Comparison of ENCODE assay signal across 25 cellular contexts in genomic region chr1:154911691-154912550, GRCh38. TPM values are rescaled to one million over a fixed set of nuclear protein-coding genes. Genes with fewer than 3 reads are reported as not detected.
DNase-seq lines count a peak whose midpoint lies in the region; ATAC-seq, FAIRE-seq and TF ChIP-seq lines count a peak whose summit lies in the region.
"Had no signal": no experiment of that assay in that cellular context is flagged by ENCODE, and none has a peak within 500 bp of the region (broad histone marks: within the 10 kb centered on the region; RNA-seq: fewer than 3 reads in every experiment).

No MANE protein-coding gene starts in this region.

- no peaks in the 10 kb centered on the region for H3K4me1 ChIP-seq in psoas muscle
- H3K4me1 ChIP-seq: left lung, testis, uterus had no signal

- TF ChIP-seq CTCF in bronchial epithelial cell (IDR thresholded peaks at IDR 0.05; ENCODE audit: insufficient read depth, low read length, severe bottlenecking), result no peak
- TF ChIP-seq CTCF in psoas muscle (IDR thresholded peaks at IDR 0.05), result no peak

- no peaks in the 10 kb centered on the region for H3K27me3 ChIP-seq in bronchial epithelial cell (ENCODE audit: control insufficient read depth, insufficient read depth, low read length)
- H3K27me3 ChIP-seq in psoas muscle (ENCODE audit: insufficient read depth in 3 of 3, low read length in 2 of 3), result no peaks in the 10 kb centered on the region
- H3K27me3 ChIP-seq: dorsolateral prefrontal cortex, left lung, testis, uterus had no signal

- H3K9me3 ChIP-seq in psoas muscle, result no peaks in the 10 kb centered on the region
- H3K9me3 ChIP-seq: testis, uterus had no signal

- intact Hi-C loops in left cardiac atrium (cut with DNase I), result loop anchor here in 1 of 2 donors (2.0 to 5.0 kb wide), 2 partner anchors 25 to 150 kb away; partner anchors contain the start of genes EFNA4 and PMVK
- intact Hi-C loops in psoas muscle (cut with DNase I), result no loop called here

- H3K4me3 ChIP-seq in bronchial epithelial cell (ENCODE audit: low read depth, low read length) (no peak overlapping the region), psoas muscle (no peak overlapping the region)
- H3K4me3 ChIP-seq: dorsolateral prefrontal cortex, GM12878, left lung, testis, uterus had no signal

- 66 to 70% (median 68%) methylated on average over 8 of the region's 8 CpGs for WGBS in psoas muscle, 3 donors

- FAIRE-seq in bronchial epithelial cell (lab: Jason Lieb, UNC), result peak; percentile 60
- FAIRE-seq: GM12878 had no signal

- H3K36me3 ChIP-seq in bronchial epithelial cell (ENCODE audit: control insufficient read depth, insufficient read depth, low read length), result no peaks in the 10 kb centered on the region
- H3K36me3 ChIP-seq in psoas muscle (ENCODE audit: insufficient read depth in 1 of 2, low read depth in 1 of 2), result no peaks in the 10 kb centered on the region
- H3K36me3 ChIP-seq: left lung, uterus, WERI-Rb-1 had no signal

- H3K27ac ChIP-seq in psoas muscle, result no peak overlapping the region
- H3K27ac ChIP-seq: dorsolateral prefrontal cortex, left lung, testis, uterus, WERI-Rb-1 had no signal

- DNase-seq in DMS53 treated with DMSO at 0.1 percent for 48 hours (lab: John Stamatoyannopoulos, UW; ENCODE audit: unreplicated experiment), result peak; percentile 16
- DNase-seq in bronchial epithelial cell (ENCODE audit: low read depth), result no peak
- peak; percentile 29 for DNase-seq in left cardiac atrium
- no peak for DNase-seq in psoas muscle
- no peak for DNase-seq in stimulated activated CD4-positive, alpha-beta T cell treated with anti-CD3 and anti-CD28 coated beads, Interleukin-1b, Interleukin-23, amount 100 ng/mL, for 48 hours
- DNase-seq in NCI-H1417 treated with DMSO at 0.1 percent for 48 hours (lab: John Stamatoyannopoulos, UW), result no peak
- DNase-seq: activated CD4-positive, alpha-beta T cell treated with anti-CD3 and anti-CD28 coated beads for 48 hours; activated naive CD8-positive, alpha-beta T cell treated with anti-CD3 and anti-CD28 coated beads, Interleukin-2, amount 50 U/mL, for 24 hours; activated T-cell treated with anti-CD3 and anti-CD28 coated beads, Interleukin-2, amount 50 U/mL, for 1 hour; Calu3; cerebellar nuclear complex; dorsolateral prefrontal cortex; GOT3; left lung; naive B cell; NCI-H2107; retina; stimulated activated naive CD4-positive, alpha-beta T cell treated with Interleukin-2 at 50 U/mL for 16 hours; T-helper 9 cell; testis; uterus; WERI-Rb-1 had no signal

- ATAC-seq in left cardiac atrium (peak; percentile 69 to 87), psoas muscle (peak in 3 of 4 donors; percentile 22 to 68 (median 30)), GM18867 (IDR thresholded peaks at IDR 0.05; ENCODE audit: unreplicated experiment) (no peak), HG02840 (IDR thresholded peaks at IDR 0.05; ENCODE audit: low FRiP score, unreplicated experiment) (no peak)
- ATAC-seq: activated naive CD8-positive, alpha-beta T cell treated with anti-CD3 and anti-CD28 coated beads, Interleukin-2, amount 50 U/mL, for 24 hours; GM12878; left lung had no signal

RNA-seq across cellular contexts. Expression of gene PMVK, which starts 24.6 kb away (rescaled TPM):
- total RNA-seq in bronchial epithelial cell, result 11.3 and 24.6 TPM in 2 replicates
- total RNA-seq in left cardiac atrium, result 10 to 100 TPM; 55.9 to 63.7 TPM
- total RNA-seq in psoas muscle, result 10 to 100 TPM; 17.0 to 30.5 (median 22.3) TPM
- polyA plus RNA-seq in psoas muscle, result 10 to 100 TPM; 23.3 to 35.6 (median 30.5) TPM

RNA-seq across cellular contexts. Expression of gene KCNN3, which starts 41.8 kb away (rescaled TPM):
- total RNA-seq in bronchial epithelial cell (under 0.01 TPM in 1 of 2 replicates, not detected in the other), left cardiac atrium (1 to 10 TPM; 3.2 to 4.6 TPM), psoas muscle (10 to 100 TPM; 11.8 to 60.9 (median 17.4) TPM)
- 1 to 10 TPM; 2.5 to 7.5 (median 3.7) TPM for polyA plus RNA-seq in psoas muscle
- total RNA-seq: Calu3 had no signal

RNA-seq across cellular contexts. Expression of gene PBXIP1, which starts 44.0 kb away (rescaled TPM):
- total RNA-seq in bronchial epithelial cell (23.7 and 28.3 TPM in 2 replicates), left cardiac atrium (10 to 100 TPM; 58.8 to 69.7 TPM), psoas muscle (100 to 1,000 TPM in 2 of 4 donors, 10 to 100 TPM in 2; 76.5 to 149 (median 104) TPM)
- 10 to 100 TPM; 13.6 to 79.6 (median 54.8) TPM for polyA plus RNA-seq in psoas muscle

RNA-seq across cellular contexts. Expression of gene PYGO2, which starts 49.7 kb away (rescaled TPM):
- total RNA-seq in bronchial epithelial cell (7.4 and 20.0 TPM in 2 replicates), left cardiac atrium (10 to 100 TPM; 15.3 to 15.8 TPM), psoas muscle (10 to 100 TPM; 14.5 to 23.0 (median 17.4) TPM)
- 10 to 100 TPM; 13.1 to 24.0 (median 14.5) TPM for polyA plus RNA-seq in psoas muscle

RNA-seq across cellular contexts. Expression of gene SHC1, which starts 58.6 kb away (rescaled TPM):
- total RNA-seq in bronchial epithelial cell (216 and 351 TPM in 2 replicates), left cardiac atrium (100 to 1,000 TPM in 1 of 2 donors, 10 to 100 TPM in 1; 88.7 to 102 TPM), psoas muscle (10 to 100 TPM; 52.3 to 87.2 (median 82.8) TPM)
- polyA plus RNA-seq in psoas muscle, result 10 to 100 TPM; 33.2 to 67.3 (median 43.8) TPM

Comparison
In these comparisons a context has a peak if more than half of its experiments do, and no peak if none do; other contexts are left out.
1. DNase-seq: peak in DMS53 treated with DMSO at 0.1 percent for 48 hours (single experiment) and left cardiac atrium (single experiment); none in bronchial epithelial cell (single experiment), psoas muscle (0 of 2), stimulated activated CD4-positive, alpha-beta T cell treated with anti-CD3 and anti-CD28 coated beads, Interleukin-1b, Interleukin-23, amount 100 ng/mL, for 48 hours (single experiment) and NCI-H1417 treated with DMSO at 0.1 percent for 48 hours (single experiment).
2. ATAC-seq: peak in left cardiac atrium (2 of 2) and psoas muscle (3 of 4); none in GM18867 (single experiment) and HG02840 (single experiment).